In genomic region chr2:128440666-128441340, GRCh38 we compare ENCODE assay signal across 2 cellular contexts.
TF ChIP-seq lines count a peak whose summit lies in the region.

No MANE protein-coding gene starts in this region.

TF ChIP-seq in SK-N-SH, 30 proteins besides CTCF, POLR2A, EP300 and RAD21 (continued from another document):
- TF ChIP-seq IRF3 (IDR thresholded peaks at IDR 0.05; ENCODE audit: low read depth, low read length) = no peak
- no peak for TF ChIP-seq TCF12 (IDR thresholded peaks at IDR 0.05)
- no peak for TF ChIP-seq PBX3 (IDR thresholded peaks at IDR 0.05)
- no peak for TF ChIP-seq USF2 (IDR thresholded peaks at IDR 0.05; ENCODE audit: borderline replicate concordance, low read depth, low read length)
- TF ChIP-seq FOSL2 (IDR thresholded peaks at IDR 0.05; ENCODE audit: borderline replicate concordance, low read depth) = no peak

TF ChIP-seq in SK-N-SH treated with all-trans-retinoic acid at 6 μM for 48 hours, 23 proteins besides CTCF, POLR2A, EP300 and RAD21 (continued from another document):
- TF ChIP-seq TSHZ2 (CRISPR knock-in tag; IDR thresholded peaks at IDR 0.05) (no peak), PATZ1 (CRISPR knock-in tag; IDR thresholded peaks at IDR 0.05; ENCODE audit: borderline replicate concordance) (no peak), TOX (CRISPR knock-in tag; IDR thresholded peaks at IDR 0.05; ENCODE audit: borderline replicate concordance) (no peak), OSR1 (CRISPR knock-in tag; IDR thresholded peaks at IDR 0.05) (no peak), TCF4 (CRISPR knock-in tag; IDR thresholded peaks at IDR 0.05; ENCODE audit: borderline replicate concordance) (no peak), BACH2 (CRISPR knock-in tag; IDR thresholded peaks at IDR 0.05; ENCODE audit: borderline replicate concordance) (no peak), ZFP3 (CRISPR knock-in tag; IDR thresholded peaks at IDR 0.05) (no peak), ISL1 (CRISPR knock-in tag; IDR thresholded peaks at IDR 0.05) (no peak), SNAI2 (CRISPR knock-in tag; IDR thresholded peaks at IDR 0.05) (no peak), ESRRG (CRISPR knock-in tag; IDR thresholded peaks at IDR 0.05) (no peak), GLIS3 (CRISPR knock-in tag; IDR thresholded peaks at IDR 0.05) (no peak), PPARA (CRISPR knock-in tag; IDR thresholded peaks at IDR 0.05; ENCODE audit: borderline replicate concordance) (no peak), ZNF8 (CRISPR knock-in tag; IDR thresholded peaks at IDR 0.05) (no peak), ZNF70 (CRISPR knock-in tag; IDR thresholded peaks at IDR 0.05) (no peak), ZC3H10 (CRISPR knock-in tag; IDR thresholded peaks at IDR 0.05) (no peak)
